ENCODE assay signal across 9 cellular contexts in genomic region chr2:27714851-27715291, GRCh38.
DNase-seq lines count a peak whose midpoint lies in the region; ATAC-seq and TF ChIP-seq lines count a peak whose summit lies in the region.
"Had no signal": no experiment of that assay in that cellular context is flagged by ENCODE, and none has a peak within 500 bp of the region (broad histone marks: within the 10 kb centered on the region; RNA-seq: fewer than 3 reads in every experiment).

No MANE protein-coding gene starts in this region.

- CTCF ChIA-PET in GM10248 (lab: Yijun Ruan, JAX) = interaction anchor here (0.9 to 5.4 kb wide), 5 partner anchors 8 to 738 kb away, joined by 3 to 36 read pairs (median 3); no protein-coding TSS in a partner anchor

- in situ Hi-C loops in brain microvascular endothelial cell (cut with HindIII; ENCODE audit: low pct_ligation_motif_present, low sequenced_read_pairs) = no loop called here

- DNase-seq in NCI-H2171 treated with DMSO at 0.1 percent for 48 hours (lab: John Stamatoyannopoulos, UW) = peak; percentile 45
- no peak for DNase-seq in NCI-H2171 (lab: John Stamatoyannopoulos, UW)
- no peak for DNase-seq in brain microvascular endothelial cell
- no peak for DNase-seq in GM10248 (ENCODE audit: extremely low spot score)
- DNase-seq: midbrain had no signal

- H3K27ac ChIP-seq in brain microvascular endothelial cell (no peak overlapping the region), layer of hippocampus (ENCODE audit: low read depth, low read length) (peak overlapping the region; percentile 52), subcutaneous abdominal adipose tissue (ENCODE audit: low read depth, low read length) (no peak overlapping the region)

- H3K9me3 ChIP-seq in subcutaneous abdominal adipose tissue (ENCODE audit: control insufficient read depth in 5 of 5, low read length in 5 of 5) = no peaks in the 10 kb centered on the region

- H3K4me3 ChIP-seq in brain microvascular endothelial cell (ENCODE audit: low read depth, low read length) (peak overlapping the region; percentile 46), subcutaneous abdominal adipose tissue (ENCODE audit: low read depth in 1 of 5, low read length in 5 of 5) (peak overlapping the region; percentile 38 to 58 (median 48))

- no peaks in the 10 kb centered on the region for H3K27me3 ChIP-seq in brain microvascular endothelial cell (replicated peaks)
- no peaks in the 10 kb centered on the region for H3K27me3 ChIP-seq in layer of hippocampus (ENCODE audit: control insufficient read depth, insufficient read depth, low read length)
- H3K27me3 ChIP-seq in subcutaneous abdominal adipose tissue (ENCODE audit: control insufficient read depth in 5 of 5, insufficient read depth in 4 of 5, low read length in 5 of 5) = peaks cover 0 to 16% (median 5%) of the 10 kb centered on the region in 5 donors

- POLR2A ChIA-PET in GM10248 (lab: Yijun Ruan, JAX) = no interaction called here

- peak overlapping the region in 1 of 5 donors; percentile 35 for H3K9ac ChIP-seq in subcutaneous abdominal adipose tissue (ENCODE audit: low read length in 5 of 5)

- peaks cover 0 to 17% (median 5%) of the 10 kb centered on the region in 5 donors for H3K4me1 ChIP-seq in subcutaneous abdominal adipose tissue (ENCODE audit: control insufficient read depth in 5 of 5, insufficient read depth in 5 of 5, low read length in 5 of 5)

- TF ChIP-seq CTCF in brain microvascular endothelial cell (IDR thresholded peaks at IDR 0.05; ENCODE audit: low read depth, low read length, missing control alignments) (no peak), GM10248 (IDR thresholded peaks at IDR 0.05; ENCODE audit: control extremely low read depth, extremely low read depth, low read depth, missing control alignments) (no peak)

- ATAC-seq in GM18519 (IDR thresholded peaks at IDR 0.05; ENCODE audit: low FRiP score, unreplicated experiment) = no peak
- no peak for ATAC-seq in GM21447 (IDR thresholded peaks at IDR 0.05; ENCODE audit: unreplicated experiment)

- H3K36me3 ChIP-seq in brain microvascular endothelial cell (replicated peaks) (no peaks in the 10 kb centered on the region), subcutaneous abdominal adipose tissue (ENCODE audit: control insufficient read depth in 5 of 5, insufficient read depth in 5 of 5, low read length in 5 of 5) (no peaks in the 10 kb centered on the region)
